Comparison of ENCODE assay signal across 16 cellular contexts in the genomic region with DNA sequence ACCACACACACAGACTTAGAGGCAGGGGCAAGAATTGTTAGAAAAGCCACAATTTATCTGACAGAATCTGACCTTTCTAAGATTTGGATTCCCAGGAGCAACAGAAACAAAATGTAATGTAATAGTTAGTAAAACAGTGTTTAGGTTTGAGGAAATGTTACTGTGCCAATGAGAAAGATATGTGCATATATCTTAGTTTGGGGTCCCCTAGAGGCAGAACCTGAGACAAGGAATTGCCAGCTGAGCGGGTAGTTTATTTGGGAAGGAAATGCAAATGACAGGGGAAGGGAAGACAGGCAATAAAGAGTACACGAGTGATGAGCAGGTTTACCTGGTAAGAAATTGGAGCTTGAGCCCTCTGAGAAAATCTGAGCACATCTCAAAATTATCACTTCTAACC. TPM values are rescaled to one million over a fixed set of nuclear protein-coding genes. Genes with fewer than 3 reads are reported as not detected.
A peak's percentile ranks its signal among the peaks of the same experiment; 100 is the strongest.
DNase-seq lines count a peak whose midpoint lies in the region; ATAC-seq, FAIRE-seq and TF ChIP-seq lines count a peak whose summit lies in the region.
"Had no signal": no experiment of that assay in that cellular context is flagged by ENCODE, and none has a peak within 500 bp of the region (broad histone marks: within the 10 kb centered on the region; RNA-seq: fewer than 3 reads in every experiment).

No MANE protein-coding gene starts in this region.

- H3K27ac ChIP-seq in BLaER1, result peak overlapping the region; percentile 89
- no peak overlapping the region for H3K27ac ChIP-seq in H1 (ENCODE audit: low read depth, low read length)
- no peak overlapping the region for H3K27ac ChIP-seq in HepG2 (ENCODE audit: extremely low read length, insufficient read depth, low read length)
- no peak overlapping the region for H3K27ac ChIP-seq in brain microvascular endothelial cell
- H3K27ac ChIP-seq in prostate gland, result no peak overlapping the region
- H3K27ac ChIP-seq: 22Rv1 had no signal

- H2BK20ac ChIP-seq in H1 (ENCODE audit: low read length), result no peak overlapping the region

- no peak overlapping the region for H3K56ac ChIP-seq in H1 (replicated peaks; ENCODE audit: insufficient read length, low read depth, low read length)

- H3K9me3 ChIP-seq in BLaER1 (peaks cover 89% of the 10 kb centered on the region), H1 (ENCODE audit: insufficient read depth in 2 of 2, low read depth in 1 of 2, low read length in 1 of 2) (no peaks in the 10 kb centered on the region), HepG2 (ENCODE audit: low read length) (no peaks in the 10 kb centered on the region), prostate gland (no peaks in the 10 kb centered on the region)
- H3K9me3 ChIP-seq: HAP-1 had no signal

- TF ChIP-seq POLR2A in H1 (IDR thresholded peaks at IDR 0.05; ENCODE audit: control extremely low read depth in 1 of 2, low read depth in 2 of 2, low read length in 2 of 2) (no peak), HepG2 (IDR thresholded peaks at IDR 0.05; ENCODE audit: insufficient read depth in 1 of 2, low read depth in 2 of 2, low read length in 2 of 2) (no peak), prostate gland (IDR thresholded peaks at IDR 0.05) (no peak)

- TF ChIP-seq EP300 in H1 (IDR thresholded peaks at IDR 0.05; ENCODE audit: borderline replicate concordance in 1 of 2, low read depth in 2 of 2, low read length in 2 of 2), result no peak
- no peak for TF ChIP-seq EP300 in HepG2 (IDR thresholded peaks at IDR 0.05; ENCODE audit: low read depth in 2 of 2, low read length in 2 of 2)
- no peak for TF ChIP-seq EP300 in HepG2 (CRISPR knock-in tag; IDR thresholded peaks at IDR 0.05; ENCODE audit: borderline replicate concordance)

- CTCF ChIA-PET in H1 (lab: Charles Lee; ENCODE audit: partially characterized antibody), result interaction anchor here (0.6 to 1.2 kb wide), 3 partner anchors 9 to 978 kb away, joined by 3 to 5 read pairs (median 3); no protein-coding TSS in a partner anchor
- CTCF ChIA-PET in HepG2 (lab: Yijun Ruan, JAX; ENCODE audit: low intra/inter-chr PET ratio, low total read pairs), result no interaction called here

- no peak overlapping the region for H2BK120ac ChIP-seq in H1 (replicated peaks; ENCODE audit: low read depth, low read length)

- H3K4me2 ChIP-seq in BLaER1 (peak overlapping the region; percentile 76), H1 (ENCODE audit: insufficient read depth in 1 of 2, low read depth in 2 of 2, low read length in 2 of 2) (no peak overlapping the region), HepG2 (ENCODE audit: low read depth, low read length) (no peak overlapping the region)

- H2AFZ ChIP-seq in H1 (ENCODE audit: low read length) (no peak overlapping the region), HepG2 (ENCODE audit: low read length) (no peak overlapping the region)

- FAIRE-seq in HTR-8/SVneo (lab: Jason Lieb, UNC) (peak; percentile 60), H1 (lab: Jason Lieb, UNC) (peak; percentile 93), HepG2 (lab: Jason Lieb, UNC) (no peak)

- peaks cover 9% of the 10 kb centered on the region; the same call in 1 of the 2 replicates for H3K36me3 ChIP-seq in BLaER1
- no peaks in the 10 kb centered on the region for H3K36me3 ChIP-seq in H1 (ENCODE audit: control insufficient read depth in 2 of 4, insufficient read depth in 4 of 4, low read length in 3 of 4)
- no peaks in the 10 kb centered on the region for H3K36me3 ChIP-seq in HepG2 (replicated peaks in 1 of 2; ENCODE audit: control insufficient read depth in 1 of 2, insufficient read depth in 2 of 2, low read length in 2 of 2)
- H3K36me3 ChIP-seq in brain microvascular endothelial cell (replicated peaks), result no peaks in the 10 kb centered on the region
- no peaks in the 10 kb centered on the region for H3K36me3 ChIP-seq in prostate gland
- H3K36me3 ChIP-seq: HAP-1 had no signal

- POLR2A ChIA-PET in H1 (lab: Charles Lee; ENCODE audit: partially characterized antibody) (no interaction called here), HepG2 (lab: Yijun Ruan, JAX) (no interaction called here)

- no peak overlapping the region for H4K8ac ChIP-seq in H1 (ENCODE audit: extremely low read depth, insufficient read depth, low read length)

- H3K18ac ChIP-seq in H1 (ENCODE audit: extremely low read depth, low read length), result no peak overlapping the region

- H3K4me3 ChIP-seq in BLaER1 (peak overlapping the region; percentile 41), H1 (ENCODE audit: extremely low read depth in 1 of 4, insufficient read depth in 2 of 4, low read depth in 3 of 4, low read length in 4 of 4) (no peak overlapping the region), HepG2 (replicated peaks in 1 of 3; ENCODE audit: insufficient read depth in 1 of 3, low read depth in 2 of 3, low read length in 3 of 3) (no peak overlapping the region), brain microvascular endothelial cell (ENCODE audit: low read depth, low read length) (no peak overlapping the region), prostate gland (no peak overlapping the region)
- H3K4me3 ChIP-seq: HAP-1 had no signal

- ATAC-seq in HepG2 (no peak), HG03280 (IDR thresholded peaks at IDR 0.05; ENCODE audit: unreplicated experiment) (no peak)

- no TSS peak for BruUV-seq in HepG2 (replicated peaks; lab: Mats Ljungman, UMichigan)

- H4K20me1 ChIP-seq in BLaER1 (no peaks in the 10 kb centered on the region), H1 (replicated peaks in 1 of 2; ENCODE audit: control insufficient read depth in 1 of 2, insufficient read depth in 2 of 2, low read length in 2 of 2) (no peaks in the 10 kb centered on the region), HepG2 (ENCODE audit: insufficient read depth, low read length) (no peaks in the 10 kb centered on the region)

- no peak overlapping the region for H2AK5ac ChIP-seq in H1 (ENCODE audit: low read depth, low read length)

- in situ Hi-C loops in HepG2 (cut with HindIII; ENCODE audit: extremely low pct_ligation_motif_present, low pct_unique_long_range_greater_than_20kb) (no loop called here), brain microvascular endothelial cell (cut with HindIII; ENCODE audit: low pct_ligation_motif_present, low sequenced_read_pairs) (no loop called here)

- H2BK5ac ChIP-seq in H1 (ENCODE audit: low read depth, low read length), result no peak overlapping the region

- no peak overlapping the region for H3K4ac ChIP-seq in H1 (replicated peaks; ENCODE audit: insufficient read length, low read depth, low read length)

- intact Hi-C loops in HepG2 (cut with micrococcal nuclease; ENCODE audit: unreplicated experiment), result no loop called here
- intact Hi-C loops in prostate gland (cut with DNase I), result no loop called here

- no peak overlapping the region for H4K91ac ChIP-seq in H1 (replicated peaks; ENCODE audit: insufficient read length, low read length)

- DNase-seq in HTR-8/SVneo (ENCODE audit: insufficient read length, low spot score), result no peak
- DNase-seq in H1 (ENCODE audit: low read depth in 1 of 2, low spot score in 2 of 2), result no peak
- peak; percentile 30 for DNase-seq in iPS-NIHi7 (ENCODE audit: extremely low spot score)
- no peak for DNase-seq in HepG2 (ENCODE audit: low spot score)
- no peak for DNase-seq in brain microvascular endothelial cell
- DNase-seq in prostate gland (ENCODE audit: low spot score), result no peak
- DNase-seq: CD4-positive, CD25-positive, alpha-beta regulatory T cell; DMS 273 treated with DMSO at 0.1 percent for 48 hours; KG1 had no signal

- 58% methylated on average over 2 of the region's 2 CpGs; no CpG with 5 or more reads in 1 of the 2 experiments for WGBS in H1 (ENCODE audit: extremely low coverage in 1 of 2, insufficient coverage in 1 of 2, insufficient read length in 1 of 2, insufficient replicate concordance in 2 of 2, low coverage in 1 of 2, low lambda C conversion rate in 2 of 2, missing lambda C conversion rate in 1 of 2), 2 experiments
- WGBS in HepG2 (ENCODE audit: low lambda C conversion rate), result 0% methylated on average over 2 of the region's 2 CpGs
- 90% methylated on average over 2 of the region's 2 CpGs for WGBS in prostate gland

- no peaks in the 10 kb centered on the region for H3K79me1 ChIP-seq in H1 (ENCODE audit: low read depth, low read length)

- TF ChIP-seq RAD21 in H1 (IDR thresholded peaks at IDR 0.05 in 1 of 2, conservative IDR thresholded peaks at IDR 0.05 in 1 of 2; ENCODE audit: low read depth in 2 of 2, low read length in 2 of 2) (no peak; a peak in 1 of 4 replicates), HepG2 (CRISPR knock-in tag; IDR thresholded peaks at IDR 0.05) (no peak)

- TF ChIP-seq CTCF in H1 (IDR thresholded peaks at IDR 0.05; ENCODE audit: control extremely low read depth in 1 of 3, insufficient read depth in 1 of 3, low read depth in 1 of 3, low read length in 3 of 3) (peak in 1 of 3 experiments; percentile 26; a peak in 1 of 4 replicates), HepG2 (CRISPR knock-in tag; IDR thresholded peaks at IDR 0.05) (no peak), brain microvascular endothelial cell (IDR thresholded peaks at IDR 0.05; ENCODE audit: low read depth, low read length, missing control alignments) (no peak), prostate gland (IDR thresholded peaks at IDR 0.05) (no peak)

- no peak overlapping the region for H3K14ac ChIP-seq in H1 (ENCODE audit: insufficient read length)

- H3K9ac ChIP-seq in BLaER1 (peak overlapping the region; percentile 59; the same call in 1 of the 2 replicates), H1 (replicated peaks in 1 of 4; ENCODE audit: extremely low read depth in 1 of 4, low read depth in 3 of 4, low read length in 3 of 4) (no peak overlapping the region), HepG2 (ENCODE audit: insufficient read depth, low read depth, low read length) (no peak overlapping the region)

- H3K79me2 ChIP-seq in H1 (ENCODE audit: control insufficient read depth in 1 of 2, insufficient read depth in 2 of 2, low read length in 2 of 2) (no peaks in the 10 kb centered on the region), HepG2 (ENCODE audit: insufficient read depth, low read length) (no peaks in the 10 kb centered on the region)

- H3K23me2 ChIP-seq in H1 (ENCODE audit: low read depth, low read length), result no peaks in the 10 kb centered on the region

- no peaks in the 10 kb centered on the region for H3K27me3 ChIP-seq in BLaER1
- no peaks in the 10 kb centered on the region for H3K27me3 ChIP-seq in H1 (replicated peaks in 1 of 4; ENCODE audit: control insufficient read depth in 3 of 4, extremely low read depth in 1 of 4, insufficient read depth in 3 of 4, low read length in 3 of 4)
- no peaks in the 10 kb centered on the region for H3K27me3 ChIP-seq in HepG2 (ENCODE audit: control insufficient read depth in 1 of 2, insufficient read depth in 2 of 2, low read length in 2 of 2)
- H3K27me3 ChIP-seq in brain microvascular endothelial cell (replicated peaks), result no peaks in the 10 kb centered on the region
- no peaks in the 10 kb centered on the region for H3K27me3 ChIP-seq in prostate gland (replicated peaks; ENCODE audit: insufficient read depth)

- H3K23ac ChIP-seq in H1 (ENCODE audit: insufficient read length), result no peak overlapping the region

- no peak overlapping the region for H2BK12ac ChIP-seq in H1 (ENCODE audit: low read depth, low read length)

- no peak overlapping the region for H4K5ac ChIP-seq in H1 (ENCODE audit: insufficient read length, low read depth, low read length)

- peaks cover 33% of the 10 kb centered on the region for H3K4me1 ChIP-seq in BLaER1
- H3K4me1 ChIP-seq in H1 (replicated peaks in 1 of 4; ENCODE audit: control insufficient read depth in 3 of 4, insufficient read depth in 4 of 4, low read length in 3 of 4), result no peaks in the 10 kb centered on the region
- no peaks in the 10 kb centered on the region for H3K4me1 ChIP-seq in HepG2 (ENCODE audit: insufficient read depth, low read length)
- H3K4me1 ChIP-seq in prostate gland (replicated peaks), result no peaks in the 10 kb centered on the region
- H3K4me1 ChIP-seq: HAP-1 had no signal

- no peak overlapping the region for H2BK15ac ChIP-seq in H1 (ENCODE audit: low read length)

RNA-seq across cellular contexts. Expression of a gene that starts 31.3 kb away (rescaled TPM):
- total RNA-seq in H1 (2021; fragmentation: NEBNext Ultra II Directional; extraction: Animal tissue kit (Norgen Biotek cat#: 25700)), result not detected in 2 replicates
- polyA plus RNA-seq in H1 (2011; rRNA removed) (not detected in 2 replicates), HepG2 (2011; rRNA removed) (not detected in 2 replicates)
- polyA plus RNA-seq in H1 (2011; cell fraction: cytosol; rRNA removed), result not detected
- polyA plus RNA-seq in H1 (2011; cell fraction: nucleus; rRNA removed), result not detected
- not detected in 4 replicates for polyA plus RNA-seq in H1 (2012, experiment 1 of 2)
- not detected for polyA plus RNA-seq in H1 (2012, experiment 2 of 2)
- not detected for polyA plus RNA-seq in H1 (2013, experiment 1 of 2)
- not detected for polyA plus RNA-seq in H1 (2013, experiment 2 of 2)
- not detected in 2 replicates for polyA minus RNA-seq in H1 (2011; rRNA and poly(A)+ RNA removed)
- not detected for polyA minus RNA-seq in H1 (2011; cell fraction: cytosol; rRNA and poly(A)+ RNA removed)
- polyA minus RNA-seq in H1 (2011; cell fraction: nucleus; rRNA and poly(A)+ RNA removed), result not detected
- total RNA-seq in HepG2 (2016; rRNA removed; fragmentation: Illumina TruSeq; extraction: Trizol) (not detected in 2 replicates), prostate gland (1 to 10 TPM in 1 of 2 donors, not detected in 1; 2.3 TPM)
- not detected in 2 replicates for total RNA-seq in HepG2 (2016; cell fraction: cytosol; rRNA removed; fragmentation: Illumina TruSeq; extraction: Trizol; ENCODE audit: low read depth)
- total RNA-seq in HepG2 (2016; cell fraction: insoluble cytoplasmic fraction; rRNA removed; fragmentation: Illumina TruSeq; extraction: Trizol), result not detected in 2 replicates
- not detected in 2 replicates for total RNA-seq in HepG2 (2016; cell fraction: membrane; rRNA removed; fragmentation: Illumina TruSeq; extraction: Trizol)
- total RNA-seq in HepG2 (2016; cell fraction: nucleus; rRNA removed; fragmentation: Illumina TruSeq; extraction: Trizol), result not detected in 2 replicates
- polyA plus RNA-seq in HepG2 (2011; cell fraction: cytosol; rRNA removed), result not detected in 2 replicates
- not detected in 2 replicates for polyA plus RNA-seq in HepG2 (2011; cell fraction: nucleus; rRNA removed)
- polyA plus RNA-seq in HepG2 (2012), result not detected in 2 replicates
- polyA plus RNA-seq in HepG2 (2016; cell fraction: cytosol; fragmentation: Illumina TruSeq; extraction: Trizol; ENCODE audit: low read depth), result not detected in 2 replicates
- polyA plus RNA-seq in HepG2 (2016; cell fraction: insoluble cytoplasmic fraction; fragmentation: Illumina TruSeq; extraction: Trizol; ENCODE audit: low read depth), result not detected in 2 replicates
- not detected in 2 replicates for polyA plus RNA-seq in HepG2 (2016; cell fraction: membrane; fragmentation: Illumina TruSeq; extraction: Trizol; ENCODE audit: low read depth)
- polyA plus RNA-seq in HepG2 (2016; cell fraction: nucleus; fragmentation: Illumina TruSeq; extraction: Trizol; ENCODE audit: insufficient read depth, low read depth), result not detected in 2 replicates
- not detected in 2 replicates for polyA minus RNA-seq in HepG2 (2011; rRNA and poly(A)+ RNA removed; ENCODE audit: low replicate concordance)
- polyA minus RNA-seq in HepG2 (2011; cell fraction: cytosol; rRNA and poly(A)+ RNA removed), result not detected in 2 replicates
- polyA minus RNA-seq in HepG2 (2011; cell fraction: nucleus; rRNA and poly(A)+ RNA removed), result not detected in 2 replicates
- total RNA-seq: A673; CD4-positive, CD25-positive, alpha-beta regulatory T cell had no signal
- polyA plus RNA-seq: BJ; CD4-positive, CD25-positive, alpha-beta regulatory T cell; IgD-negative memory B cell had no signal
